10 cellular contexts compared by ENCODE assay signal in genomic region chr2:43402002-43402401, GRCh38.
A peak's percentile ranks its signal among the peaks of the same experiment; 100 is the strongest.
DNase-seq lines count a peak whose midpoint lies in the region; ATAC-seq, FAIRE-seq and TF ChIP-seq lines count a peak whose summit lies in the region.
"Had no signal": no experiment of that assay in that cellular context is flagged by ENCODE, and none has a peak within 500 bp of the region (broad histone marks: within the 10 kb centered on the region; RNA-seq: fewer than 3 reads in every experiment).

No MANE protein-coding gene starts in this region.

- H3K27ac ChIP-seq in GM12878 (ENCODE audit: control insufficient read depth, insufficient read depth): peak overlapping the region; percentile 97
- H3K27ac ChIP-seq in stomach: peak overlapping the region in 1 of 5 donors; percentile 25
- H3K27ac ChIP-seq: gastrocnemius medialis, neutrophil had no signal

- intact Hi-C loops in GM12878 (cut with micrococcal nuclease; ENCODE audit: unreplicated experiment): loop anchor here (1.0 to 10.0 kb wide), 7 partner anchors 15 to 427 kb away; partner anchors contain the start of gene ZFP36L2
- intact Hi-C loops in stomach (cut with DNase I; ENCODE audit: low total_unique reads): no loop called here

- H3K9me3 ChIP-seq in GM12878 (replicated peaks; ENCODE audit: control insufficient read depth, insufficient read depth, low read length): no peaks in the 10 kb centered on the region
- no peaks in the 10 kb centered on the region for H3K9me3 ChIP-seq in stomach
- H3K9me3 ChIP-seq: gastrocnemius medialis, neutrophil had no signal

- POLR2A ChIA-PET in GM12878 (lab: Charles Lee): interaction anchor here (0.7 to 11.4 kb wide), 14 partner anchors 9 to 183 kb away, joined by 3 to 185 read pairs (median 5); no protein-coding TSS in a partner anchor

- in situ Hi-C loops in GM12878 (cut with MboI): loop anchor here (5.0 kb wide), 1 partner anchor 80 kb away; no protein-coding TSS in a partner anchor

- no peak overlapping the region for H2AFZ ChIP-seq in GM12878 (ENCODE audit: control insufficient read depth, low read depth, low read length)

- 0 out of 2 replicates have a peak overlapping the region, but pooled peaks have one; percentile 40 for H3K4me3 ChIP-seq in GM12878
- no peak overlapping the region for H3K4me3 ChIP-seq in stomach
- H3K4me3 ChIP-seq: gastrocnemius medialis had no signal

- peak overlapping the region; percentile 75 for H3K4me2 ChIP-seq in GM12878 (ENCODE audit: control insufficient read depth, insufficient read depth)

- peaks cover 59% of the 10 kb centered on the region for H3K4me1 ChIP-seq in GM12878 (ENCODE audit: control insufficient read depth, insufficient read depth, low read length)
- peaks cover 0 to 67% (median 25%) of the 10 kb centered on the region in 4 donors for H3K4me1 ChIP-seq in stomach

- RAD21 ChIA-PET in GM12878 (lab: Charles Lee; ENCODE audit: unreplicated experiment): interaction anchor here (1.0 to 13.1 kb wide), 27 partner anchors 8 to 184 kb away, joined by 3 to 360 read pairs (median 5); partner anchors contain the start of gene ZFP36L2

- no peaks in the 10 kb centered on the region for H3K79me2 ChIP-seq in GM12878 (ENCODE audit: control insufficient read depth, insufficient read depth, low read length)

- TF ChIP-seq POLR2A in GM15510 (IDR thresholded peaks at IDR 0.05; ENCODE audit: borderline replicate concordance, extremely low read depth, insufficient read length): peak; percentile 28
- peak; percentile 72; the same call in 1 of the 2 replicates for TF ChIP-seq POLR2A in GM12878 (IDR thresholded peaks at IDR 0.05; ENCODE audit: low read depth, low read length)
- no peak for TF ChIP-seq POLR2A in stomach (IDR thresholded peaks at IDR 0.05)

- TF ChIP-seq CTCF in GM12878 (IDR thresholded peaks at IDR 0.05 in 2 of 3, conservative IDR thresholded peaks at IDR 0.05 in 1 of 3; ENCODE audit: control insufficient read depth in 2 of 3, extremely low read depth in 1 of 3, insufficient read depth in 1 of 3, low read depth in 3 of 3, low read length in 3 of 3): no peak
- no peak for TF ChIP-seq CTCF in stomach (IDR thresholded peaks at IDR 0.05)

- ATAC-seq in GM19397 (IDR thresholded peaks at IDR 0.05; ENCODE audit: unreplicated experiment): peak; percentile 84
- peak; percentile 83 for ATAC-seq in HG03097 (IDR thresholded peaks at IDR 0.05; ENCODE audit: low FRiP score, unreplicated experiment)
- ATAC-seq in GM12878: peak; percentile 89
- ATAC-seq: gastrocnemius medialis had no signal

- peak; percentile 94 for FAIRE-seq in GM12878 (lab: Jason Lieb, UNC)

- H4K20me1 ChIP-seq in GM12878 (ENCODE audit: control insufficient read depth, insufficient read depth): no peaks in the 10 kb centered on the region

- SMC1A ChIA-PET in GM12878 (lab: Charles Lee; ENCODE audit: uncharacterized antibody, unreplicated experiment): interaction anchor here (0.6 to 15.0 kb wide), 32 partner anchors 9 to 428 kb away, joined by 3 to 378 read pairs (median 4); partner anchors contain the start of gene ZFP36L2

- TF ChIP-seq EP300 in GM12878 (IDR thresholded peaks at IDR 0.05; ENCODE audit: borderline replicate concordance in 1 of 2, control insufficient read depth in 1 of 2, low read depth in 2 of 2, low read length in 2 of 2) (peak; percentile 98; a peak in 3 of 4 replicates), stomach (IDR thresholded peaks at IDR 0.05) (no peak)

- H3K27me3 ChIP-seq in GM12878 (replicated peaks in 1 of 2; ENCODE audit: control insufficient read depth in 2 of 2, insufficient read depth in 2 of 2, low read length in 1 of 2) (no peaks in the 10 kb centered on the region), stomach (no peaks in the 10 kb centered on the region)
- H3K27me3 ChIP-seq: gastrocnemius medialis, neutrophil had no signal

- 3% methylated on average over 5 of the region's 5 CpGs for WGBS in GM12878 (ENCODE audit: insufficient coverage, insufficient replicate concordance, low lambda C conversion rate, missing lambda C conversion rate)
- WGBS in stomach, 5 donors: 77 to 92% (median 84%) methylated on average over 5 of the region's 5 CpGs

- peak overlapping the region; percentile 78 for H3K9ac ChIP-seq in GM12878 (ENCODE audit: control insufficient read depth, insufficient read depth, low read length)

- TF ChIP-seq RAD21 in GM12878 (IDR thresholded peaks at IDR 0.05; ENCODE audit: insufficient read depth, low read depth, low read length): 0 out of 2 replicates have a peak, but pooled peaks have one; percentile 27

- no TSS peak for BruUV-seq in GM12878 (replicated peaks; lab: Mats Ljungman, UMichigan)

- H3K36me3 ChIP-seq in GM12878 (ENCODE audit: control insufficient read depth in 2 of 2, insufficient read depth in 2 of 2, low read length in 1 of 2) (no peaks in the 10 kb centered on the region), stomach (peaks cover 0 to 10% (median 4%) of the 10 kb centered on the region in 4 donors)
- H3K36me3 ChIP-seq: gastrocnemius medialis had no signal

- CTCF ChIA-PET in GM12878 (lab: Yijun Ruan, JAX): interaction anchor here (0.6 to 9.1 kb wide), 20 partner anchors 12 to 428 kb away, joined by 3 to 112 read pairs (median 4); partner anchors contain the start of gene ZFP36L2

- DNase-seq in GM12878 (ENCODE audit: low read depth, low spot score) (peak; percentile 97), SHP77 treated with DMSO at 0.1 percent for 48 hours (lab: John Stamatoyannopoulos, UW) (no peak), stomach (no peak), glomerular visceral epithelial cell (ENCODE audit: extremely low spot score) (no peak), superior temporal gyrus (ENCODE audit: extremely low spot score) (no peak)
- DNase-seq: gastrocnemius medialis had no signal

TF ChIP-seq in GM12878, 131 proteins besides CTCF, POLR2A, EP300 and RAD21 (continues in another document):
- TF ChIP-seq BCL11A (IDR thresholded peaks at IDR 0.05; ENCODE audit: low read depth, low read length) (peak; percentile 96), IRF3 (IDR thresholded peaks at IDR 0.05) (no peak), ATF7 (IDR thresholded peaks at IDR 0.05; ENCODE audit: low read depth) (peak; percentile 88), PAX5 (IDR thresholded peaks at IDR 0.05; ENCODE audit: borderline replicate concordance, low read depth, low read length) (peak; percentile 98), SRF (IDR thresholded peaks at IDR 0.05; ENCODE audit: low read depth in 2 of 2, low read length in 2 of 2) (no peak), PBX3 (IDR thresholded peaks at IDR 0.05; ENCODE audit: insufficient replicate concordance, low read depth, low read length) (peak; percentile 70), SMAD1 (IDR thresholded peaks at IDR 0.05; ENCODE audit: low read depth, partially characterized antibody) (peak; percentile 68), BHLHE40 (IDR thresholded peaks at IDR 0.05; ENCODE audit: borderline replicate concordance in 1 of 2, low read depth in 2 of 2, low read length in 1 of 2) (peak; percentile 96), ZNF274 (IDR thresholded peaks at IDR 0.05; ENCODE audit: insufficient read depth, insufficient read length) (no peak), HDAC6 (IDR thresholded peaks at IDR 0.05; ENCODE audit: unreplicated experiment) (no peak), SREBF1 (IDR thresholded peaks at IDR 0.05; ENCODE audit: low read length) (no peak), STAT1 (conservative IDR thresholded peaks at IDR 0.05) (no peak), ZNF384 (IDR thresholded peaks at IDR 0.05; ENCODE audit: borderline replicate concordance, low read depth, low read length) (no peak), CBX3 (IDR thresholded peaks at IDR 0.05; ENCODE audit: borderline replicate concordance, low read depth) (no peak), RCOR1 (conservative IDR thresholded peaks at IDR 0.05; ENCODE audit: low read depth, low read length) (peak; percentile 10; the same call in 1 of the 2 replicates), POU2F2 (IDR thresholded peaks at IDR 0.05; ENCODE audit: borderline replicate concordance, low read depth, low read length) (peak; percentile 100), TAF1 (IDR thresholded peaks at IDR 0.05; ENCODE audit: borderline replicate concordance, low read depth, low read length) (peak; percentile 49; the same call in 1 of the 2 replicates)

Comparison
In these comparisons a context has a peak if more than half of its experiments do, and no peak if none do; other contexts are left out.
1. POLR2A ChIP-seq: peak in GM15510 (single experiment) and GM12878 (single experiment); none in stomach (0 of 4).
2. Peak in every context shown above with its lines, with median percentiles within 50 percentile points of each other: ATAC-seq.